In the genomic region with DNA sequence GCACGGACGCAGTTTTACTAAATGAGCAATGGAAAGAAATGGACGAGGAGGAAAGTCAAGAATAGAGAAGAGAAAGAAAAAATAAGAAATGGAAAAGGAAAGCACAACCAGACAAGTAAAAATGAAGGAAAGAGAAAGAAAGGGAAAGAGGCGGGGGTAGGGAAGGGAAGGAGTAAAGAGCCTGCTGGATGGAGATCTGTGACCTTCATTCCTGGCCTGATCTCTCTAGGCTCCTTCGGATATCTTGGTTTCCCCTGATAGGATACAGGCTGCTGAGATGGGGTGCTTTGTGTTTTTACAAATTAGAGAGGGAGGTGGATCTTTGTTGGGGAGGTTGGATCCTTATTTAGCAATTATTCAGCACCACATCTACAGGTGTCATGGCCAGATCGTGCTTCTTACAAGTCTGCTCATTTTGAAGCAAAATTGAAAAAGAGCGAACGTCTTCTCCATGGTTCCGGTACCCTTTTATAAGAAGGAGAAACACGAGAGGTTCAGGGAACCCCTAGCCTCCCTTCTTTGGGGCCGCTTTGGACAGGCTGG, we compare ENCODE assay signal across 7 cellular contexts. TPM values are rescaled to one million over a fixed set of nuclear protein-coding genes. Genes with fewer than 3 reads are reported as not detected.
DNase-seq lines count a peak whose midpoint lies in the region; ATAC-seq and TF ChIP-seq lines count a peak whose summit lies in the region.

No MANE protein-coding gene starts in this region.

- H3K27ac ChIP-seq in PC-3 (ENCODE audit: low read length) (no peak overlapping the region), skeletal muscle tissue (ENCODE audit: low read depth, low read length) (no peak overlapping the region)

- H3K4me3 ChIP-seq in PC-3 (ENCODE audit: low read length) (peak overlapping the region; percentile 57), fibroblast of the aortic adventitia (ENCODE audit: low read depth, low read length) (no peak overlapping the region), skeletal muscle tissue (ENCODE audit: low read length in 3 of 3) (peak overlapping the region; percentile 72 to 77 (median 75))

- CTCF ChIA-PET in PC-3 (lab: Charles Lee): no interaction called here

- H3K4me1 ChIP-seq in PC-3 (ENCODE audit: insufficient read depth, low read length) (peaks cover 31% of the 10 kb centered on the region), skeletal muscle tissue (ENCODE audit: control insufficient read depth in 3 of 3, insufficient read depth in 3 of 3, low read length in 3 of 3) (peaks cover 29 to 42% (median 32%) of the 10 kb centered on the region in 3 donors)

- no peaks in the 10 kb centered on the region for H4K20me1 ChIP-seq in PC-3 (ENCODE audit: low read length)

- ATAC-seq in GM19438 (IDR thresholded peaks at IDR 0.05; ENCODE audit: low read depth, unreplicated experiment) (peak; percentile 8), PC-3 (no peak)

- no TSS peak for BruUV-seq in PC-3 (replicated peaks; lab: Mats Ljungman, UMichigan)

- no peak for DNase-seq in PC-3
- DNase-seq in fibroblast of the aortic adventitia (ENCODE audit: low read depth): peak; percentile 9
- DNase-seq in NOMO-1 treated with dmso at 0.1 percent for 144 hours (lab: John Stamatoyannopoulos, UW; ENCODE audit: unreplicated experiment): no peak
- DNase-seq in superior temporal gyrus (ENCODE audit: extremely low spot score): no peak
- DNase-seq in A172 (ENCODE audit: low spot score): no peak

- H3K9me3 ChIP-seq in PC-3 (ENCODE audit: low read length) (no peaks in the 10 kb centered on the region), skeletal muscle tissue (ENCODE audit: control insufficient read depth in 3 of 3, low read length in 3 of 3) (peaks cover 0 to 2% (median 0%) of the 10 kb centered on the region in 3 donors)

- no peaks in the 10 kb centered on the region for H3K9me2 ChIP-seq in PC-3 (replicated peaks; ENCODE audit: low read length)

- TF ChIP-seq CTCF in PC-3 (conservative IDR thresholded peaks at IDR 0.05; ENCODE audit: low read depth, low read length) (no peak), fibroblast of the aortic adventitia (IDR thresholded peaks at IDR 0.05; ENCODE audit: insufficient read depth, low read length) (no peak)

- no peaks in the 10 kb centered on the region for H3K36me3 ChIP-seq in PC-3 (ENCODE audit: low read depth, low read length)
- no peaks in the 10 kb centered on the region for H3K36me3 ChIP-seq in skeletal muscle tissue (ENCODE audit: control insufficient read depth in 3 of 3, insufficient read depth in 3 of 3, low read length in 3 of 3)

- H3K4me2 ChIP-seq in PC-3 (ENCODE audit: low read length): peak overlapping the region; percentile 90

- H3K9ac ChIP-seq in PC-3 (ENCODE audit: low read length) (no peak overlapping the region), skeletal muscle tissue (ENCODE audit: low read depth in 1 of 3, low read length in 3 of 3) (peak overlapping the region in 1 of 3 donors; percentile 33)

- POLR2A ChIA-PET in PC-3 (lab: Charles Lee; ENCODE audit: unreplicated experiment): no interaction called here

- intact Hi-C loops in PC-3 (cut with micrococcal nuclease): no loop called here

- no peaks in the 10 kb centered on the region for H3F3A ChIP-seq in PC-3 (ENCODE audit: low read length, unreplicated experiment)

- no peaks in the 10 kb centered on the region for H3K79me2 ChIP-seq in PC-3 (ENCODE audit: low read length)

- H3K27me3 ChIP-seq in PC-3 (ENCODE audit: low read length): peaks cover 68% of the 10 kb centered on the region
- H3K27me3 ChIP-seq in skeletal muscle tissue (ENCODE audit: control insufficient read depth in 3 of 3, insufficient read depth in 3 of 3, low read length in 3 of 3): peaks cover 33 to 46% (median 40%) of the 10 kb centered on the region in 3 donors

- H2AFZ ChIP-seq in PC-3 (ENCODE audit: low read length): peak overlapping the region; percentile 48; the same call in 1 of the 2 replicates

RNA-seq across cellular contexts. Expression of a gene that starts 0.8 kb away (rescaled TPM):
- total RNA-seq in PC-3 (2014; rRNA removed) (not detected in 2 replicates), fibroblast of the aortic adventitia (ENCODE audit: low replicate concordance) (0.41 TPM in 1 of 2 replicates, not detected in the other), skeletal muscle tissue (under 0.01 TPM)
- total RNA-seq in A172 (2014; rRNA removed; shearing (Covaris generic)): not detected in 2 replicates
